1 cellular context compared by ENCODE assay signal in genomic region chr5:95850391-95850894, GRCh38.
TF ChIP-seq lines count a peak whose summit lies in the region.

No MANE protein-coding gene starts in this region.

TF ChIP-seq in IMR-90, 13 proteins besides CTCF, POLR2A, EP300 and RAD21 (continued from another document):
- TF ChIP-seq USF2 (IDR thresholded peaks at IDR 0.05; ENCODE audit: low read depth, low read length) (no peak), BHLHE40 (IDR thresholded peaks at IDR 0.05; ENCODE audit: low read depth, low read length) (no peak)
TF ChIP-seq in IMR-90: peak in this region for 0.
